Comparison of ENCODE assay signal across 8 cellular contexts in the genomic region with DNA sequence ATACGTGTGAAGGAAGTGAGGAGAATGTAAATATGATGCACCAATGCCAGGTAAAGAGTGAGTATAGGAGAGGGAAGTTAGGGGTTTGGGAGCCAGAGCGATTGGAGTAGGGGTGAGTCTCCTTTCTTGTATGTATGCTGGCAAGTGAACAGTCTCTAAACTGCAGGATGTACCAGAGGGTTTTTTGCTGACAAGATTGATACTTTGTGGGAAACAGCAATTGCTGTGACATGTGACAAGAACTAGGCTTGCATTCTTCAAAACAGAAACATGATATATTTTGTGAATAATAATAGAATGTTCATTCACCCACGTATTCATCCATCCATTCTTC. TPM values are rescaled to one million over a fixed set of nuclear protein-coding genes. Genes with fewer than 3 reads are reported as not detected.
DNase-seq lines count a peak whose midpoint lies in the region; ATAC-seq and TF ChIP-seq lines count a peak whose summit lies in the region.

No MANE protein-coding gene starts in this region.

- ATAC-seq in HG02642 (IDR thresholded peaks at IDR 0.05; ENCODE audit: poor library complexity, unreplicated experiment) (peak; percentile 39), natural killer cell (peak; percentile 51 to 67 (median 53))

- no peaks in the 10 kb centered on the region for H3K79me2 ChIP-seq in PC-9 (ENCODE audit: low read depth)

- H3K4me1 ChIP-seq in PC-9 (replicated peaks; ENCODE audit: insufficient read depth), result 0 out of 2 replicates have a peak, but pooled peaks cover 4% of the 10 kb centered on the region
- H3K4me1 ChIP-seq in endodermal cell (ENCODE audit: control insufficient read depth, insufficient read depth, low read length), result peaks cover 4% of the 10 kb centered on the region

- H3K9me3 ChIP-seq in PC-9 (ENCODE audit: insufficient read depth, low read depth) (no peaks in the 10 kb centered on the region), endodermal cell (ENCODE audit: control insufficient read depth, low read length) (no peaks in the 10 kb centered on the region)

- no peaks in the 10 kb centered on the region for H3F3A ChIP-seq in PC-9 (ENCODE audit: insufficient read depth, low read depth)

- H3K4me1 Mint-ChIP-seq in endodermal cell (no peaks in the 10 kb centered on the region), natural killer cell (peaks cover 13 to 33% of the 10 kb centered on the region in 2 donors)

- DNase-seq in NCI-H1694 treated with DMSO at 0.1 percent for 48 hours (lab: John Stamatoyannopoulos, UW) (peak; percentile 22), NCI-H1694 (lab: John Stamatoyannopoulos, UW) (no peak), PC-9 (no peak), endodermal cell (no peak), natural killer cell (no peak), NK-92 (lab: John Stamatoyannopoulos, UW; ENCODE audit: unreplicated experiment) (no peak), DMS79 (lab: John Stamatoyannopoulos, UW) (no peak)

- H3K9me3 Mint-ChIP-seq in endodermal cell (peaks cover 2% of the 10 kb centered on the region), natural killer cell (no peaks in the 10 kb centered on the region)

- peak overlapping the region; percentile 88 for H3K4me2 ChIP-seq in PC-9

- H3K9ac ChIP-seq in endodermal cell (ENCODE audit: extremely low read depth, low read length, poor library complexity, severe bottlenecking), result peak overlapping the region; percentile 57

- H3K4me3 Mint-ChIP-seq in endodermal cell, result peak overlapping the region; percentile 77
- H3K4me3 Mint-ChIP-seq in natural killer cell, result peak overlapping the region; percentile 93

- CTCF ChIA-PET in PC-9 (lab: Charles Lee), result no interaction called here

- H3K36me3 ChIP-seq in PC-9 (ENCODE audit: low read depth), result no peaks in the 10 kb centered on the region
- no peaks in the 10 kb centered on the region for H3K36me3 ChIP-seq in endodermal cell (ENCODE audit: control insufficient read depth, insufficient read depth, low read length)

- H3K36me3 Mint-ChIP-seq in endodermal cell (ENCODE audit: low read depth) (no peaks in the 10 kb centered on the region), natural killer cell (no peaks in the 10 kb centered on the region)

- H2AFZ ChIP-seq in PC-9, result peak overlapping the region; percentile 99

- intact Hi-C loops in PC-9 (cut with micrococcal nuclease; ENCODE audit: unreplicated experiment), result loop anchor here (2.0 kb wide), 1 partner anchor 13 kb away; no protein-coding TSS in a partner anchor
- intact Hi-C loops in natural killer cell (cut with micrococcal nuclease), result no loop called here

- H3K27ac ChIP-seq in PC-9, result 0 out of 2 replicates have a peak overlapping the region, but pooled peaks have one; percentile 28
- peak overlapping the region; percentile 66 for H3K27ac ChIP-seq in endodermal cell (ENCODE audit: low read depth, low read length)

- H3K4me3 ChIP-seq in PC-9 (peak overlapping the region; percentile 71), endodermal cell (ENCODE audit: low read length) (peak overlapping the region; percentile 90)

- H3K27me3 ChIP-seq in PC-9 (ENCODE audit: insufficient read depth, low read depth) (no peaks in the 10 kb centered on the region), endodermal cell (ENCODE audit: control insufficient read depth, insufficient read depth, low read length, poor library complexity, severe bottlenecking) (peaks cover 15% of the 10 kb centered on the region)

- TF ChIP-seq CTCF in PC-9 (conservative IDR thresholded peaks at IDR 0.05), result no peak
- no peak for TF ChIP-seq CTCF in endodermal cell (conservative IDR thresholded peaks at IDR 0.05)
- TF ChIP-seq CTCF in natural killer cell (IDR thresholded peaks at IDR 0.05), result no peak

- 0 to 5% methylated on average over 2 of the region's 3 CpGs for WGBS in endodermal cell (ENCODE audit: insufficient coverage in 1 of 2, insufficient read length in 1 of 2), 2 experiments

- H4K20me1 ChIP-seq in PC-9 (ENCODE audit: insufficient read depth), result no peaks in the 10 kb centered on the region

- no peaks in the 10 kb centered on the region for H3K9me2 ChIP-seq in PC-9 (ENCODE audit: insufficient read depth)

- POLR2A ChIA-PET in PC-9 (lab: Charles Lee; ENCODE audit: unreplicated experiment), result no interaction called here

- H3K27ac Mint-ChIP-seq in endodermal cell, result peak overlapping the region; percentile 94
- peak overlapping the region; percentile 86 to 98 for H3K27ac Mint-ChIP-seq in natural killer cell

- H3K27me3 Mint-ChIP-seq in endodermal cell (ENCODE audit: insufficient read depth) (no peaks in the 10 kb centered on the region), natural killer cell (ENCODE audit: low read depth in 2 of 2) (no peaks in the 10 kb centered on the region)

- no TSS peak for BruUV-seq in PC-9 (replicated peaks; lab: Mats Ljungman, UMichigan)

RNA-seq across cellular contexts. Expression of a gene that starts 0.7 kb away (rescaled TPM):
- total RNA-seq in PC-9 (2021) (7.8 and 8.6 TPM in 2 replicates), endodermal cell (1 to 10 TPM; 6.1 to 7.4 TPM), natural killer cell (10 to 100 TPM; 11.3 to 15.6 (median 11.4) TPM)
- 5.4 TPM for polyA plus RNA-seq in endodermal cell (2013, experiment 1 of 2)
- polyA plus RNA-seq in endodermal cell (2013, experiment 2 of 2), result 5.4 TPM
